ENCODE assay signal across 8 cellular contexts in genomic region chr17:49191917-49192741, GRCh38. TPM values are rescaled to one million over a fixed set of nuclear protein-coding genes. Genes with fewer than 3 reads are reported as not detected.
DNase-seq lines count a peak whose midpoint lies in the region; ATAC-seq and TF ChIP-seq lines count a peak whose summit lies in the region.

No MANE protein-coding gene starts in this region.

- H3K36me3 Mint-ChIP-seq in activated CD4-positive, alpha-beta T cell treated with anti-CD3 and anti-CD28 coated beads, Interleukin-2, amount 10 ng/mL, durations not matched to agents 24 days and 14 days (ENCODE audit: low read depth), result peaks cover 4% of the 10 kb centered on the region

- peak; percentile 5 for TF ChIP-seq CTCF in coronary artery (IDR thresholded peaks at IDR 0.05)
- no peak for TF ChIP-seq CTCF in left lung (IDR thresholded peaks at IDR 0.05)

- DNase-seq in NCI-H526 (lab: John Stamatoyannopoulos, UW), result peak; percentile 81 to 90
- DNase-seq in activated CD4-positive, alpha-beta T cell treated with anti-CD3 and anti-CD28 coated beads, Interleukin-2, amount 10 ng/mL, durations not matched to agents 24 days and 14 days, result peak; percentile 98
- peak; percentile 98 for DNase-seq in coronary artery (ENCODE audit: low spot score)
- peak; percentile 90 to 93 for DNase-seq in left lung
- DNase-seq in stimulated activated CD4-positive, alpha-beta T cell treated with anti-CD3 and anti-CD28 coated beads, Interleukin-2, amount 100 ng/mL, for 48 hours, result peak; percentile 97 to 99

- no peaks in the 10 kb centered on the region for H3K9me3 Mint-ChIP-seq in activated CD4-positive, alpha-beta T cell treated with anti-CD3 and anti-CD28 coated beads, Interleukin-2, amount 10 ng/mL, durations not matched to agents 24 days and 14 days

- peaks cover 21 to 38% (median 30%) of the 10 kb centered on the region in 10 experiments for H3K4me1 ChIP-seq in BLaER1 treated with 17β-estradiol and CSF1 and Interleukin-3, amounts not matched to agents 10 nM and 100 nM
- H3K4me1 ChIP-seq in left lung, result peaks cover 0 to 22% of the 10 kb centered on the region in 2 donors

- no peaks in the 10 kb centered on the region for H3K27me3 ChIP-seq in BLaER1 treated with 17β-estradiol and CSF1 and Interleukin-3, amounts not matched to agents 10 nM and 100 nM
- no peaks in the 10 kb centered on the region for H3K27me3 ChIP-seq in left lung

- no peaks in the 10 kb centered on the region for H3K36me3 ChIP-seq in BLaER1 treated with 17β-estradiol and CSF1 and Interleukin-3, amounts not matched to agents 10 nM and 100 nM
- no peaks in the 10 kb centered on the region for H3K36me3 ChIP-seq in left lung

- peak overlapping the region; percentile 89 to 99 (median 97) for H3K27ac ChIP-seq in BLaER1 treated with 17β-estradiol and CSF1 and Interleukin-3, amounts not matched to agents 10 nM and 100 nM
- H3K27ac ChIP-seq in coronary artery, result peak overlapping the region; percentile 99
- H3K27ac ChIP-seq in left lung, result peak overlapping the region; percentile 97 to 98

- intact Hi-C loops in activated CD4-positive, alpha-beta T cell treated with anti-CD3 and anti-CD28 coated beads, Interleukin-2, amount 10 ng/mL, durations not matched to agents 24 days and 14 days (cut with micrococcal nuclease), result loop anchor here (1.0 to 5.0 kb wide), 8 partner anchors 18 to 597 kb away; partner anchors contain the start of genes ABI3, ATP5MC1, GNGT2 and KAT7
- intact Hi-C loops in left lung (cut with DNase I), result no loop called here

- peak overlapping the region; percentile 85 to 99 (median 95) for H3K9ac ChIP-seq in BLaER1 treated with 17β-estradiol and CSF1 and Interleukin-3, amounts not matched to agents 10 nM and 100 nM

- peak overlapping the region; percentile 67 to 86 (median 76) for H3K4me3 ChIP-seq in BLaER1 treated with 17β-estradiol and CSF1 and Interleukin-3, amounts not matched to agents 10 nM and 100 nM
- H3K4me3 ChIP-seq in coronary artery (peak overlapping the region; percentile 88), left lung (peak overlapping the region; percentile 75 to 78)

- H4K20me1 ChIP-seq in BLaER1 treated with 17β-estradiol and CSF1 and Interleukin-3, amounts not matched to agents 10 nM and 100 nM, result no peaks in the 10 kb centered on the region

- ATAC-seq in GM19328 (IDR thresholded peaks at IDR 0.05; ENCODE audit: unreplicated experiment), result peak; percentile 44
- ATAC-seq in HG03469 (IDR thresholded peaks at IDR 0.05; ENCODE audit: unreplicated experiment), result peak; percentile 0
- peak; percentile 85 for ATAC-seq in left lung

- H3K4me3 Mint-ChIP-seq in activated CD4-positive, alpha-beta T cell treated with anti-CD3 and anti-CD28 coated beads, Interleukin-2, amount 10 ng/mL, durations not matched to agents 24 days and 14 days, result peak overlapping the region; percentile 95

- H3K9me3 ChIP-seq in BLaER1 treated with 17β-estradiol and CSF1 and Interleukin-3, amounts not matched to agents 10 nM and 100 nM (replicated peaks in 1 of 11), result peaks cover 0 to under 1% (median 0%) of the 10 kb centered on the region in 11 experiments; a peak in 1 of 22 replicates
- H3K9me3 ChIP-seq in left lung, result no peaks in the 10 kb centered on the region

- H3K27ac Mint-ChIP-seq in activated CD4-positive, alpha-beta T cell treated with anti-CD3 and anti-CD28 coated beads, Interleukin-2, amount 10 ng/mL, durations not matched to agents 24 days and 14 days, result peak overlapping the region; percentile 99

- peaks cover 48% of the 10 kb centered on the region for H3K4me1 Mint-ChIP-seq in activated CD4-positive, alpha-beta T cell treated with anti-CD3 and anti-CD28 coated beads, Interleukin-2, amount 10 ng/mL, durations not matched to agents 24 days and 14 days

- peak overlapping the region; percentile 61 to 91 (median 86) for H3K4me2 ChIP-seq in BLaER1 treated with 17β-estradiol and CSF1 and Interleukin-3, amounts not matched to agents 10 nM and 100 nM

- no peaks in the 10 kb centered on the region for H3K27me3 Mint-ChIP-seq in activated CD4-positive, alpha-beta T cell treated with anti-CD3 and anti-CD28 coated beads, Interleukin-2, amount 10 ng/mL, durations not matched to agents 24 days and 14 days

RNA-seq across cellular contexts. Expression of gene GNGT2, which starts 18.2 kb away (rescaled TPM):
- total RNA-seq in activated CD4-positive, alpha-beta T cell treated with anti-CD3 and anti-CD28 coated beads, Interleukin-2, amount 10 ng/mL, durations not matched to agents 24 days and 14 days, result 18.2 and 19.5 TPM in 2 replicates
- 1 to 10 TPM; 3.6 to 4.8 TPM for total RNA-seq in left lung

RNA-seq across cellular contexts. Expression of gene ABI3, which starts 18.4 kb away (rescaled TPM):
- 27.8 and 28.4 TPM in 2 replicates for total RNA-seq in activated CD4-positive, alpha-beta T cell treated with anti-CD3 and anti-CD28 coated beads, Interleukin-2, amount 10 ng/mL, durations not matched to agents 24 days and 14 days
- 10 to 100 TPM; 10.8 to 23.8 TPM for total RNA-seq in left lung

RNA-seq across cellular contexts. Expression of gene PHOSPHO1, which starts 38.5 kb away (rescaled TPM):
- total RNA-seq in activated CD4-positive, alpha-beta T cell treated with anti-CD3 and anti-CD28 coated beads, Interleukin-2, amount 10 ng/mL, durations not matched to agents 24 days and 14 days, result 0.09 TPM in 1 of 2 replicates, not detected in the other
- 1 to 10 TPM; 1.0 to 2.0 TPM for total RNA-seq in left lung

RNA-seq across cellular contexts. Expression of gene B4GALNT2, which starts 59.6 kb away (rescaled TPM):
- 0.02 and 0.05 TPM in 2 replicates for total RNA-seq in activated CD4-positive, alpha-beta T cell treated with anti-CD3 and anti-CD28 coated beads, Interleukin-2, amount 10 ng/mL, durations not matched to agents 24 days and 14 days
- total RNA-seq in left lung, result under 1 TPM; 0.16 to 0.20 TPM

Comparison
In these comparisons a context has a peak if more than half of its experiments do, and no peak if none do; other contexts are left out.
1. Peak in every context shown above with its lines: DNase-seq, ATAC-seq, H3K4me3 ChIP-seq and H3K27ac ChIP-seq.
2. ATAC-seq: peak in every context shown above with its lines; median percentile 85 in left lung; 44 in GM19328; 0 in HG03469.